In genomic region chr20:63627700-63628245, GRCh38 we compare ENCODE assay signal across 8 cellular contexts. TPM values are rescaled to one million over a fixed set of nuclear protein-coding genes. Genes with fewer than 3 reads are reported as not detected.
DNase-seq lines count a peak whose midpoint lies in the region; ATAC-seq, FAIRE-seq and TF ChIP-seq lines count a peak whose summit lies in the region.

No MANE protein-coding gene starts in this region.

- peaks cover 9% of the 10 kb centered on the region for H3K4me1 ChIP-seq in A549
- peaks cover 28% of the 10 kb centered on the region for H3K4me1 ChIP-seq in Loucy (ENCODE audit: insufficient read depth, low read length, poor library complexity, severe bottlenecking)
- peaks cover 8 to 12% of the 10 kb centered on the region in 2 donors for H3K4me1 ChIP-seq in mucosa of rectum (ENCODE audit: control insufficient read depth in 2 of 2, insufficient read depth in 2 of 2, low read length in 2 of 2)

- peak overlapping the region; percentile 97 to 100 for H3K27ac ChIP-seq in A549
- peak overlapping the region in 51 of 59 donors; percentile 86 to 99 (median 97) for H3K27ac ChIP-seq in dorsolateral prefrontal cortex
- peak overlapping the region; percentile 97 for H3K27ac ChIP-seq in mucosa of rectum (ENCODE audit: low read depth in 2 of 2, low read length in 2 of 2)

- H3K36me3 ChIP-seq in Loucy (ENCODE audit: insufficient read depth, low read length) (no peaks in the 10 kb centered on the region), mucosa of rectum (ENCODE audit: control insufficient read depth in 2 of 2, insufficient read depth in 2 of 2, low read length in 2 of 2) (no peaks in the 10 kb centered on the region)

- H3F3A ChIP-seq in Loucy (ENCODE audit: low read depth): peaks cover 4% of the 10 kb centered on the region; the same call in 1 of the 2 replicates

- ATAC-seq in A549: peak; percentile 32 to 66; a peak in 5 of 6 replicates

- no peaks in the 10 kb centered on the region for H4K20me1 ChIP-seq in Loucy (ENCODE audit: insufficient read depth, low read length, poor library complexity, severe bottlenecking)

- H3K4me2 ChIP-seq in A549 (peak overlapping the region; percentile 99), Loucy (ENCODE audit: low read depth, low read length, poor library complexity, severe bottlenecking) (peak overlapping the region; percentile 80)

- peaks cover 60% of the 10 kb centered on the region for H3K79me2 ChIP-seq in Loucy (ENCODE audit: insufficient read depth, low read length)

- H3K27me3 ChIP-seq in Loucy (ENCODE audit: insufficient read depth, low read length, poor library complexity, severe bottlenecking): no peaks in the 10 kb centered on the region
- no peaks in the 10 kb centered on the region for H3K27me3 ChIP-seq in dorsolateral prefrontal cortex
- H3K27me3 ChIP-seq in mucosa of rectum (ENCODE audit: control insufficient read depth in 2 of 2, insufficient read depth in 2 of 2, low read length in 2 of 2): no peaks in the 10 kb centered on the region

- CTCF ChIA-PET in A549 (lab: Yijun Ruan, JAX): interaction anchor here (1.0 kb wide), 1 partner anchor 91 kb away, joined by 3 read pairs; no protein-coding TSS in a partner anchor

- FAIRE-seq in A549 (lab: Jason Lieb, UNC): no peak
- no peak for FAIRE-seq in RCC 7860 (lab: Jason Lieb, UNC)
- no peak for FAIRE-seq in urothelium cell line (lab: Jason Lieb, UNC)

- TF ChIP-seq POLR2A in A549 (IDR thresholded peaks at IDR 0.05; ENCODE audit: low read length): no peak

- TF ChIP-seq CTCF in A549 (IDR thresholded peaks at IDR 0.05) (no peak), Loucy (conservative IDR thresholded peaks at IDR 0.05; ENCODE audit: low read length) (no peak), dorsolateral prefrontal cortex (IDR thresholded peaks at IDR 0.05 in 54 of 56, conservative IDR thresholded peaks at IDR 0.05 in 2 of 56; ENCODE audit: low read depth in 1 of 56, partially characterized antibody in 56 of 56) (no peak)

- H3K9ac ChIP-seq in Loucy (ENCODE audit: low read depth, low read length, poor library complexity, severe bottlenecking) (peak overlapping the region; percentile 85), mucosa of rectum (ENCODE audit: low read depth in 1 of 2, low read length in 2 of 2) (peak overlapping the region; percentile 94 to 95)

- H3K9me3 ChIP-seq in A549 (no peaks in the 10 kb centered on the region), Loucy (ENCODE audit: insufficient read depth, low read depth, low read length) (no peaks in the 10 kb centered on the region), mucosa of rectum (ENCODE audit: control insufficient read depth in 2 of 2, low read length in 2 of 2) (no peaks in the 10 kb centered on the region)

- H3K9me2 ChIP-seq in Loucy (replicated peaks; ENCODE audit: low read depth, low read length): no peaks in the 10 kb centered on the region

- WGBS in A549 (ENCODE audit: missing lambda C conversion rate): 7% methylated on average over 3 of the region's 32 CpGs

- peak overlapping the region; percentile 40; the same call in 1 of the 2 replicates for H2AFZ ChIP-seq in Loucy (ENCODE audit: low read length)

- POLR2A ChIA-PET in A549 (lab: Yijun Ruan, JAX): interaction anchor here (0.5 to 1.5 kb wide), 10 partner anchors 8 to 237 kb away, joined by 3 to 18 read pairs (median 4); partner anchors contain the start of genes ARFRP1, HELZ2, PTK6 and RTEL1

- no peak for TF ChIP-seq EP300 in A549 (IDR thresholded peaks at IDR 0.05)

- no peak for TF ChIP-seq RAD21 in A549 (conservative IDR thresholded peaks at IDR 0.05 in 1 of 2, IDR thresholded peaks at IDR 0.05 in 1 of 2)

- intact Hi-C loops in dorsolateral prefrontal cortex (cut with DNase I): loop anchor here (2.0 to 5.0 kb wide), 4 partner anchors 31 to 235 kb away; partner anchors contain the start of genes ABHD16B (in 1 of the 2), PTK6 (in 1 of the 2) and RTEL1 (in 1 of the 2)

- DNase-seq in A549 (ENCODE audit: low read depth in 1 of 2, low spot score in 1 of 2): no peak
- peak in 1 of 10 donors; percentile 46 for DNase-seq in dorsolateral prefrontal cortex
- DNase-seq in DMS53 treated with DMSO at 0.1 percent for 48 hours (lab: John Stamatoyannopoulos, UW; ENCODE audit: unreplicated experiment): no peak
- DNase-seq in RCC 7860 (ENCODE audit: low spot score): no peak
- no peak for DNase-seq in cerebellar nuclear complex (lab: John Stamatoyannopoulos, UW)
- DNase-seq in urothelium cell line (ENCODE audit: low spot score): no peak

- H3K4me3 ChIP-seq in A549 (peak overlapping the region; percentile 97), Loucy (ENCODE audit: low read length, poor library complexity, severe bottlenecking) (peak overlapping the region; percentile 79), dorsolateral prefrontal cortex (peak overlapping the region; percentile 52 to 100 (median 97)), mucosa of rectum (ENCODE audit: low read length in 2 of 2) (peak overlapping the region; percentile 86 to 87)

TF ChIP-seq in A549, 52 proteins besides CTCF, POLR2A, EP300 and RAD21:
- TF ChIP-seq CHD4 (IDR thresholded peaks at IDR 0.05; ENCODE audit: borderline replicate concordance) (no peak), KDM5A (IDR thresholded peaks at IDR 0.05) (no peak), ATOH8 (CRISPR knock-in tag; IDR thresholded peaks at IDR 0.05; ENCODE audit: low read depth) (no peak)
- TF ChIP-seq, protein P1, sequence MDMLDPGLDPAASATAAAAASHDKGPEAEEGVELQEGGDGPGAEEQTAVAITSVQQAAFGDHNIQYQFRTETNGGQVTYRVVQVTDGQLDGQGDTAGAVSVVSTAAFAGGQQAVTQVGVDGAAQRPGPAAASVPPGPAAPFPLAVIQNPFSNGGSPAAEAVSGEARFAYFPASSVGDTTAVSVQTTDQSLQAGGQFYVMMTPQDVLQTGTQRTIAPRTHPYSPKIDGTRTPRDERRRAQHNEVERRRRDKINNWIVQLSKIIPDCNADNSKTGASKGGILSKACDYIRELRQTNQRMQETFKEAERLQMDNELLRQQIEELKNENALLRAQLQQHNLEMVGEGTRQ (IDR thresholded peaks at IDR 0.05): no peak

RNA-seq across cellular contexts. Expression of gene GMEB2, which starts 0.9 kb away (rescaled TPM):
- polyA plus RNA-seq in A549 (2011; rRNA removed) (6.6 and 6.8 TPM in 2 replicates), A549 (2017; fragmentation: RNase III; extraction: RNeasy Plus Mini Kit Qiagen cat#74134 plus additional on column Dnase treatment) (6.4 to 7.0 TPM (median 6.5 TPM) in 3 replicates)
- 7.4 and 10.6 TPM in 2 replicates for polyA plus RNA-seq in A549 (2012; cell fraction: cytosol; rRNA removed)
- polyA plus RNA-seq in A549 (2012; cell fraction: nucleus; rRNA removed): 19.3 and 20.4 TPM in 2 replicates
- polyA minus RNA-seq in A549 (2011; rRNA and poly(A)+ RNA removed): 5.8 and 7.0 TPM in 2 replicates
- 10 to 100 TPM in 67 of 120 experiments, 1 to 10 TPM in 53; 7.5 to 16.6 (median 10.2) TPM for total RNA-seq in dorsolateral prefrontal cortex

RNA-seq across cellular contexts. Expression of gene STMN3, which starts 25.5 kb away (rescaled TPM):
- polyA plus RNA-seq in A549 (2011; rRNA removed): 2.5 and 2.8 TPM in 2 replicates
- 9.2 and 14.4 TPM in 2 replicates for polyA plus RNA-seq in A549 (2012; cell fraction: cytosol; rRNA removed)
- 14.7 and 18.5 TPM in 2 replicates for polyA plus RNA-seq in A549 (2012; cell fraction: nucleus; rRNA removed)
- polyA plus RNA-seq in A549 (2017; fragmentation: RNase III; extraction: RNeasy Plus Mini Kit Qiagen cat#74134 plus additional on column Dnase treatment): 3.2 to 5.0 TPM (median 3.8 TPM) in 3 replicates
- polyA minus RNA-seq in A549 (2011; rRNA and poly(A)+ RNA removed): 1.6 and 2.9 TPM in 2 replicates
- 100 to 1,000 TPM; 107 to 445 (median 317) TPM for total RNA-seq in dorsolateral prefrontal cortex

RNA-seq across cellular contexts. Expression of gene RTEL1, which starts 30.3 kb away (rescaled TPM):
- polyA plus RNA-seq in A549 (2011; rRNA removed): 12.6 and 13.5 TPM in 2 replicates
- polyA plus RNA-seq in A549 (2012; cell fraction: cytosol; rRNA removed): 10.9 and 14.3 TPM in 2 replicates
- polyA plus RNA-seq in A549 (2012; cell fraction: nucleus; rRNA removed): 87.2 and 98.4 TPM in 2 replicates
- polyA plus RNA-seq in A549 (2017; fragmentation: RNase III; extraction: RNeasy Plus Mini Kit Qiagen cat#74134 plus additional on column Dnase treatment): 10.7 to 11.6 TPM (median 11.3 TPM) in 3 replicates
- 34.4 and 37.9 TPM in 2 replicates for polyA minus RNA-seq in A549 (2011; rRNA and poly(A)+ RNA removed)
- total RNA-seq in dorsolateral prefrontal cortex: 10 to 100 TPM; 24.4 to 94.5 (median 44.5) TPM

RNA-seq across cellular contexts. Expression of gene HELZ2, which starts 53.7 kb away (rescaled TPM):
- polyA plus RNA-seq in A549 (2011; rRNA removed) (3.2 and 4.9 TPM in 2 replicates), A549 (2017; fragmentation: RNase III; extraction: RNeasy Plus Mini Kit Qiagen cat#74134 plus additional on column Dnase treatment) (4.5 to 5.0 TPM (median 4.8 TPM) in 3 replicates)
- polyA plus RNA-seq in A549 (2012; cell fraction: cytosol; rRNA removed): 3.3 and 6.0 TPM in 2 replicates
- polyA plus RNA-seq in A549 (2012; cell fraction: nucleus; rRNA removed): 13.2 and 22.7 TPM in 2 replicates
- 6.9 and 8.9 TPM in 2 replicates for polyA minus RNA-seq in A549 (2011; rRNA and poly(A)+ RNA removed)
- 10 to 100 TPM in 39 of 120 experiments, 1 to 10 TPM in 81; 3.1 to 36.9 (median 8.3) TPM for total RNA-seq in dorsolateral prefrontal cortex
